17 cellular contexts compared by ENCODE assay signal in the genomic region with DNA sequence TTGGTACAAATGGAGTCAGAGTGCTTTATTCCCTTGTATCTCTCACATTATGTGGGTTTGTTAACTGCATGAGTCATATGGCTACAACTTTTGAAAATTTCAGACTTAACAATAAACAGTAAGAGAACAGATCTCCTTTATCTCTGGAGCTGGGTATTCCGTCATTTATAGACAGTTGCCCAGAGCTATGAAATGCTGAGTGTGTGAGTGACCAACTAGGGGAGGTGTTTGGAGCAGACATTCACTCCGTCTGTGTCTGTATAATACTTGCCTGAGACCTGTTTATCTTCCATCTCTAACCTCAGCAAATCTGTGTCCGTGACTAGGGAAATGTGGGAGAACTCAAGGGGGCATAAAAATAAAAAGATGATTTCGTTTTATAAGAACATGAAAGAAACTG.
DNase-seq lines count a peak whose midpoint lies in the region; ATAC-seq and TF ChIP-seq lines count a peak whose summit lies in the region.
"Had no signal": no experiment of that assay in that cellular context is flagged by ENCODE, and none has a peak within 500 bp of the region (broad histone marks: within the 10 kb centered on the region; RNA-seq: fewer than 3 reads in every experiment).

No MANE protein-coding gene starts in this region.

- H3K23ac ChIP-seq in mesenchymal stem cell (ENCODE audit: low read length in 2 of 2): no peak overlapping the region

- intact Hi-C loops in testis (cut with DNase I; ENCODE audit: low total_unique reads): no loop called here

- no peak for TF ChIP-seq CTCF in AG04450 (IDR thresholded peaks at IDR 0.05; ENCODE audit: low read depth, low read length)
- no peak for TF ChIP-seq CTCF in choroid plexus epithelial cell (conservative IDR thresholded peaks at IDR 0.05; ENCODE audit: low read depth, low read length)
- no peak for TF ChIP-seq CTCF in GM10248 (IDR thresholded peaks at IDR 0.05; ENCODE audit: control extremely low read depth, extremely low read depth, low read depth, missing control alignments)
- TF ChIP-seq CTCF in testis (IDR thresholded peaks at IDR 0.05): no peak

- POLR2A ChIA-PET in AG04450 (lab: Yijun Ruan, JAX): no interaction called here
- POLR2A ChIA-PET in GM10248 (lab: Yijun Ruan, JAX): no interaction called here

- H3K36me3 ChIP-seq in mesenchymal stem cell (ENCODE audit: control insufficient read depth in 1 of 2, insufficient read depth in 2 of 2, low read depth in 1 of 2, low read length in 2 of 2) (no peaks in the 10 kb centered on the region), testis (ENCODE audit: low read depth, missing control alignments) (no peaks in the 10 kb centered on the region)

- no peak overlapping the region for H3K4ac ChIP-seq in mesenchymal stem cell (ENCODE audit: low read depth in 1 of 2, low read length in 2 of 2)

- H3K9me3 ChIP-seq in AG04450 (ENCODE audit: control insufficient read depth, insufficient read depth, low read length) (no peaks in the 10 kb centered on the region), mesenchymal stem cell (ENCODE audit: control insufficient read depth, low read length) (no peaks in the 10 kb centered on the region), testis (no peaks in the 10 kb centered on the region)
- H3K9me3 ChIP-seq: A549 had no signal

- H3K4me3 ChIP-seq in AG04450 (ENCODE audit: low read depth, low read length) (no peak overlapping the region), choroid plexus epithelial cell (ENCODE audit: low read depth, low read length) (no peak overlapping the region), mesenchymal stem cell (ENCODE audit: insufficient read depth in 1 of 2, low read depth in 1 of 2, low read length in 2 of 2) (no peak overlapping the region), testis (no peak overlapping the region)
- H3K4me3 ChIP-seq: A549 had no signal

- no peak overlapping the region for H2AK5ac ChIP-seq in mesenchymal stem cell (ENCODE audit: low read length, severe bottlenecking)

- no peak overlapping the region for H3K18ac ChIP-seq in mesenchymal stem cell (ENCODE audit: low read depth in 1 of 2, low read length in 2 of 2)

- no peak overlapping the region for H2BK12ac ChIP-seq in mesenchymal stem cell (ENCODE audit: low read length in 2 of 2)

- H3K9ac ChIP-seq in mesenchymal stem cell (ENCODE audit: low read length): no peak overlapping the region

- TF ChIP-seq POLR2A in testis (IDR thresholded peaks at IDR 0.05): no peak

- no peak for ATAC-seq in GM18517 (IDR thresholded peaks at IDR 0.05; ENCODE audit: unreplicated experiment)
- ATAC-seq: natural killer cell had no signal

- peak; percentile 39 for DNase-seq in AG04450 (ENCODE audit: low read depth, low spot score)
- DNase-seq in M059J (ENCODE audit: low read depth): peak; percentile 84
- peak; percentile 83 for DNase-seq in choroid plexus epithelial cell (ENCODE audit: low read depth)
- DNase-seq in mesenchymal stem cell: peak; percentile 90
- no peak for DNase-seq in NCI-H1930 (lab: John Stamatoyannopoulos, UW)
- no peak for DNase-seq in GM10248 (ENCODE audit: extremely low spot score)
- no peak for DNase-seq in testis
- DNase-seq: activated CD4-positive, alpha-beta T cell treated with anti-CD3 and anti-CD28 coated beads for 48 hours; activated T-cell treated with anti-CD3 and anti-CD28 coated beads, Interleukin-2, amount 50 U/mL, for 24 hours; amniotic stem cell; kidney glomerular epithelial cell; natural killer cell; NCI-H1105 treated with DMSO at 0.1 percent for 48 hours; NCI-H524; T-helper 2 cell had no signal

- no peaks in the 10 kb centered on the region for H3K4me1 ChIP-seq in mesenchymal stem cell (ENCODE audit: control insufficient read depth, insufficient read depth, low read depth, low read length)
- no peaks in the 10 kb centered on the region for H3K4me1 ChIP-seq in testis

- no peaks in the 10 kb centered on the region for H3K79me1 ChIP-seq in mesenchymal stem cell (replicated peaks; ENCODE audit: low read length, poor library complexity, severe bottlenecking)

- H2AFZ ChIP-seq in mesenchymal stem cell (ENCODE audit: low read depth, low read length): no peak overlapping the region

- no peak overlapping the region for H4K8ac ChIP-seq in mesenchymal stem cell (ENCODE audit: low read length)

- no peak overlapping the region for H4K91ac ChIP-seq in mesenchymal stem cell (ENCODE audit: low read length)

- CTCF ChIA-PET in AG04450 (lab: Charles Lee): no interaction called here
- CTCF ChIA-PET in GM10248 (lab: Yijun Ruan, JAX): no interaction called here

- H2BK120ac ChIP-seq in mesenchymal stem cell (ENCODE audit: low read depth, low read length): no peak overlapping the region

- no peak overlapping the region for H3K4me2 ChIP-seq in mesenchymal stem cell (ENCODE audit: low read length, poor library complexity, severe bottlenecking)
- H3K4me2 ChIP-seq: A549 had no signal

- no peak overlapping the region for H3K14ac ChIP-seq in mesenchymal stem cell (ENCODE audit: low read length in 2 of 2)

- H3K27me3 ChIP-seq in AG04450 (ENCODE audit: control insufficient read depth, insufficient read depth, low read length) (no peaks in the 10 kb centered on the region), mesenchymal stem cell (ENCODE audit: control insufficient read depth in 1 of 2, insufficient read depth in 1 of 2, low read length in 2 of 2) (no peaks in the 10 kb centered on the region), testis (no peaks in the 10 kb centered on the region)

- H3K27ac ChIP-seq in AG04450 (ENCODE audit: low read depth, low read length) (no peak overlapping the region), mesenchymal stem cell (ENCODE audit: low read length, poor library complexity, severe bottlenecking) (no peak overlapping the region), testis (no peak overlapping the region)
- H3K27ac ChIP-seq: A549 had no signal

- WGBS in mesenchymal stem cell: 31% methylated on average over 3 of the region's 4 CpGs
- WGBS in testis, 2 donors: 80 to 88% methylated on average over 4 of the region's 4 CpGs

- no peak overlapping the region for H2BK15ac ChIP-seq in mesenchymal stem cell (ENCODE audit: low read depth, poor library complexity, severe bottlenecking)

- no peak overlapping the region for H2BK5ac ChIP-seq in mesenchymal stem cell (ENCODE audit: low read depth, low read length, poor library complexity, severe bottlenecking)

Comparison
In these comparisons a context has a peak if more than half of its experiments do, and no peak if none do; other contexts are left out.
1. DNase-seq: peak in AG04450 (single experiment), M059J (single experiment), choroid plexus epithelial cell (single experiment) and mesenchymal stem cell (single experiment); none in NCI-H1930 (0 of 2), GM10248 (single experiment) and testis (single experiment).